22 cellular contexts compared by ENCODE assay signal in genomic region chr13:80684525-80685017, GRCh38.
"Had no signal": no experiment of that assay in that cellular context is flagged by ENCODE, and none has a peak within 500 bp of the region (broad histone marks: within the 10 kb centered on the region; RNA-seq: fewer than 3 reads in every experiment).

No MANE protein-coding gene starts in this region.

- H2AFZ ChIP-seq: parathyroid adenoma had no signal

- ATAC-seq: activated naive CD8-positive, alpha-beta T cell treated with anti-CD3 and anti-CD28 coated beads, Interleukin-2, amount 50 U/mL, for 24 hours; left cardiac atrium; natural killer cell; psoas muscle had no signal

- H3K27me3 ChIP-seq: tibial nerve had no signal

- H3K27ac ChIP-seq: parathyroid adenoma, psoas muscle, WERI-Rb-1 had no signal

- H3K4me3 ChIP-seq: psoas muscle, tibial nerve had no signal

- H3K9ac ChIP-seq: parathyroid adenoma had no signal

- H3K4me1 ChIP-seq: parathyroid adenoma, psoas muscle had no signal

- DNase-seq: activated CD4-positive, alpha-beta memory T cell treated with anti-CD3 and anti-CD28 coated beads, Interleukin-2, amount 10 ng/mL, durations not matched to agents 7 days and 5 days; activated CD4-positive, alpha-beta T cell treated with anti-CD3 and anti-CD28 coated beads for 1 hour; activated CD4-positive, alpha-beta T cell treated with anti-CD3 and anti-CD28 coated beads, Interleukin-2, amount 10 ng/mL, durations not matched to agents 7 days and 5 days; activated CD8-positive, alpha-beta memory T cell treated with anti-CD3 and anti-CD28 coated beads, Interleukin-2, amount 50 U/mL, for 48 hours; activated gamma-delta T cell treated with Interleukin-2 at 50 U/mL for 16 hours; activated naive CD8-positive, alpha-beta T cell treated with anti-CD3 and anti-CD28 coated beads, Interleukin-2, amount 50 U/mL, for 24 hours; activated T-cell treated with anti-CD3 and anti-CD28 coated beads, Interleukin-2, amount 50 U/mL, for 24 hours; dermis blood vessel endothelial cell; effector CD8-positive, alpha-beta T cell; glutamatergic neuron; left cardiac atrium; natural killer cell; nucleus accumbens; psoas muscle; stimulated activated CD4-positive, alpha-beta T cell treated with anti-CD3 and anti-CD28 coated beads, Interleukin-15, amount 100 ng/mL, for 24 hours; stimulated activated CD4-positive, alpha-beta T cell treated with anti-CD3 and anti-CD28 coated beads, Interleukin-2, amount 100 ng/mL, for 24 hours; stimulated activated naive CD4-positive, alpha-beta T cell; WERI-Rb-1 had no signal

- H3K79me2 ChIP-seq: parathyroid adenoma had no signal

- H3K36me3 ChIP-seq: tibial nerve, WERI-Rb-1 had no signal

- H3K9me3 ChIP-seq: psoas muscle had no signal

- FAIRE-seq: bronchial epithelial cell, keratinocyte had no signal
